Comparison of ENCODE assay signal across 1 cellular context in the genomic region with DNA sequence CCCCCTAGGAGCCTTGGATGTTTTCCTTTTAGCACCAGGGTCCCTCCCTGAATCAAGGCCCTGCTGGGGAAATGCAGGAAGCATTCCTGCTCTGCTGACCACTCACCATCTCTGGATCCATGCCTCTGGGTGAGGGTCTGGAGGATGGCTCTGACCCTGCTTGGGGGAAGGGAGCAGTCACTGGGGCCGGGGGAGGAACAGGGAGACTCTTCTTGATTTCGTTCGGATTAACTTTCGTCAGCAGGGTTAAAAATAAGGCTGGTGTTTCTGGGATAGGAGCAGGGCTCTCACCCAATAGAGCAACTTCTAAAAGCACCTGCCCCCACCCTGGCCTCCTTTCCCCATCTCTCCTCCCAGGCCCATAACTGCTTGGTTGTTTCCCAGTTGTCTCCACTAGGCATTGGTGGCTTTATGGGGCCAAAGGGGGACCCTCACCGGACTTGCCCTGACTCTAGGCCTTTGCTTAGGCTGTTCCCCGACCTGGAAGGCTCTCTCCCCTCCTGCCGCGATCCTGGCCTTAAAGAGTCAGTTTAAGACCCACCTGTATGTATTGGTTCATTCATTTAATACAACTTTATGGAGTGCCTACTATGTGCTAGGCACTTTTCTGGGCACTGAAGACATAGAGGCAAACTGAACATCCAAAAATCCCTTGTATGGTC.
TF ChIP-seq lines count a peak whose summit lies in the region.

No MANE protein-coding gene starts in this region.

TF ChIP-seq in GM23338, 12 proteins besides CTCF, POLR2A, EP300 and RAD21 (continued from another document):
- TF ChIP-seq, protein P1, sequence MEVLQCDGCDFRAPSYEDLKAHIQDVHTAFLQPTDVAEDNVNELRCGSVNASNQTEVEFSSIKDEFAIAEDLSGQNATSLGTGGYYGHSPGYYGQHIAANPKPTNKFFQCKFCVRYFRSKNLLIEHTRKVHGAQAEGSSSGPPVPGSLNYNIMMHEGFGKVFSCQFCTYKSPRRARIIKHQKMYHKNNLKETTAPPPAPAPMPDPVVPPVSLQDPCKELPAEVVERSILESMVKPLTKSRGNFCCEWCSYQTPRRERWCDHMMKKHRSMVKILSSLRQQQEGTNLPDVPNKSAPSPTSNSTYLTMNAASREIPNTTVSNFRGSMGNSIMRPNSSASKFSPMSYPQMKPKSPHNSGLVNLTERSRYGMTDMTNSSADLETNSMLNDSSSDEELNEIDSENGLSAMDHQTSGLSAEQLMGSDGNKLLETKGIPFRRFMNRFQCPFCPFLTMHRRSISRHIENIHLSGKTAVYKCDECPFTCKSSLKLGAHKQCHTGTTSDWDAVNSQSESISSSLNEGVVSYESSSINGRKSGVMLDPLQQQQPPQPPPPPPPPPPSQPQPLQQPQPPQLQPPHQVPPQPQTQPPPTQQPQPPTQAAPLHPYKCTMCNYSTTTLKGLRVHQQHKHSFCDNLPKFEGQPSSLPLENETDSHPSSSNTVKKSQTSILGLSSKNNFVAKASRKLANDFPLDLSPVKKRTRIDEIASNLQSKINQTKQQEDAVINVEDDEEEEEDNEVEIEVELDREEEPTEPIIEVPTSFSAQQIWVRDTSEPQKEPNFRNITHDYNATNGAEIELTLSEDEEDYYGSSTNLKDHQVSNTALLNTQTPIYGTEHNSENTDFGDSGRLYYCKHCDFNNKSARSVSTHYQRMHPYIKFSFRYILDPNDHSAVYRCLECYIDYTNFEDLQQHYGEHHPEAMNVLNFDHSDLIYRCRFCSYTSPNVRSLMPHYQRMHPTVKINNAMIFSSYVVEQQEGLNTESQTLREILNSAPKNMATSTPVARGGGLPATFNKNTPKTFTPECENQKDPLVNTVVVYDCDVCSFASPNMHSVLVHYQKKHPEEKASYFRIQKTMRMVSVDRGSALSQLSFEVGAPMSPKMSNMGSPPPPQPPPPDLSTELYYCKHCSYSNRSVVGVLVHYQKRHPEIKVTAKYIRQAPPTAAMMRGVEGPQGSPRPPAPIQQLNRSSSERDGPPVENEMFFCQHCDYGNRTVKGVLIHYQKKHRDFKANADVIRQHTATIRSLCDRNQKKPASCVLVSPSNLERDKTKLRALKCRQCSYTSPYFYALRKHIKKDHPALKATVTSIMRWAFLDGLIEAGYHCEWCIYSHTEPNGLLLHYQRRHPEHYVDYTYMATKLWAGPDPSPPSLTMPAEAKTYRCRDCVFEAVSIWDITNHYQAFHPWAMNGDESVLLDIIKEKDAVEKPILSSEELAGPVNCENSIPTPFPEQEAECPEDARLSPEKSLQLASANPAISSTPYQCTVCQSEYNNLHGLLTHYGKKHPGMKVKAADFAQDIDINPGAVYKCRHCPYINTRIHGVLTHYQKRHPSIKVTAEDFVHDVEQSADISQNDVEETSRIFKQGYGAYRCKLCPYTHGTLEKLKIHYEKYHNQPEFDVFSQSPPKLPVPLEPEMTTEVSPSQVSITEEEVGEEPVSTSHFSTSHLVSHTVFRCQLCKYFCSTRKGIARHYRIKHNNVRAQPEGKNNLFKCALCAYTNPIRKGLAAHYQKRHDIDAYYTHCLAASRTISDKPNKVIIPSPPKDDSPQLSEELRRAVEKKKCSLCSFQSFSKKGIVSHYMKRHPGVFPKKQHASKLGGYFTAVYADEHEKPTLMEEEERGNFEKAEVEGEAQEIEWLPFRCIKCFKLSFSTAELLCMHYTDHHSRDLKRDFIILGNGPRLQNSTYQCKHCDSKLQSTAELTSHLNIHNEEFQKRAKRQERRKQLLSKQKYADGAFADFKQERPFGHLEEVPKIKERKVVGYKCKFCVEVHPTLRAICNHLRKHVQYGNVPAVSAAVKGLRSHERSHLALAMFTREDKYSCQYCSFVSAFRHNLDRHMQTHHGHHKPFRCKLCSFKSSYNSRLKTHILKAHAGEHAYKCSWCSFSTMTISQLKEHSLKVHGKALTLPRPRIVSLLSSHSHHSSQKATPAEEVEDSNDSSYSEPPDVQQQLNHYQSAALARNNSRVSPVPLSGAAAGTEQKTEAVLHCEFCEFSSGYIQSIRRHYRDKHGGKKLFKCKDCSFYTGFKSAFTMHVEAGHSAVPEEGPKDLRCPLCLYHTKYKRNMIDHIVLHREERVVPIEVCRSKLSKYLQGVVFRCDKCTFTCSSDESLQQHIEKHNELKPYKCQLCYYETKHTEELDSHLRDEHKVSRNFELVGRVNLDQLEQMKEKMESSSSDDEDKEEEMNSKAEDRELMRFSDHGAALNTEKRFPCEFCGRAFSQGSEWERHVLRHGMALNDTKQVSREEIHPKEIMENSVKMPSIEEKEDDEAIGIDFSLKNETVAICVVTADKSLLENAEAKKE (CRISPR knock-in tag; IDR thresholded peaks at IDR 0.05), result no peak
- TF ChIP-seq EZH2phosphoT487 (IDR thresholded peaks at IDR 0.05; ENCODE audit: unreplicated experiment) (no peak), STAT1 (IDR thresholded peaks at IDR 0.05; ENCODE audit: unreplicated experiment) (no peak), JUNB (IDR thresholded peaks at IDR 0.05; ENCODE audit: unreplicated experiment) (no peak), CREB1 (CRISPR knock-in tag; IDR thresholded peaks at IDR 0.05; ENCODE audit: low read depth) (no peak), EZH2 (IDR thresholded peaks at IDR 0.05; ENCODE audit: low read depth, unreplicated experiment) (no peak), ZNF331 (CRISPR knock-in tag; IDR thresholded peaks at IDR 0.05; ENCODE audit: low read depth) (no peak)
- TF ChIP-seq, protein P2, sequence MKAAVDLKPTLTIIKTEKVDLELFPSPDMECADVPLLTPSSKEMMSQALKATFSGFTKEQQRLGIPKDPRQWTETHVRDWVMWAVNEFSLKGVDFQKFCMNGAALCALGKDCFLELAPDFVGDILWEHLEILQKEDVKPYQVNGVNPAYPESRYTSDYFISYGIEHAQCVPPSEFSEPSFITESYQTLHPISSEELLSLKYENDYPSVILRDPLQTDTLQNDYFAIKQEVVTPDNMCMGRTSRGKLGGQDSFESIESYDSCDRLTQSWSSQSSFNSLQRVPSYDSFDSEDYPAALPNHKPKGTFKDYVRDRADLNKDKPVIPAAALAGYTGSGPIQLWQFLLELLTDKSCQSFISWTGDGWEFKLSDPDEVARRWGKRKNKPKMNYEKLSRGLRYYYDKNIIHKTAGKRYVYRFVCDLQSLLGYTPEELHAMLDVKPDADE (IDR thresholded peaks at IDR 0.05), result no peak
